Comparison of ENCODE assay signal across 25 cellular contexts in the genomic region with DNA sequence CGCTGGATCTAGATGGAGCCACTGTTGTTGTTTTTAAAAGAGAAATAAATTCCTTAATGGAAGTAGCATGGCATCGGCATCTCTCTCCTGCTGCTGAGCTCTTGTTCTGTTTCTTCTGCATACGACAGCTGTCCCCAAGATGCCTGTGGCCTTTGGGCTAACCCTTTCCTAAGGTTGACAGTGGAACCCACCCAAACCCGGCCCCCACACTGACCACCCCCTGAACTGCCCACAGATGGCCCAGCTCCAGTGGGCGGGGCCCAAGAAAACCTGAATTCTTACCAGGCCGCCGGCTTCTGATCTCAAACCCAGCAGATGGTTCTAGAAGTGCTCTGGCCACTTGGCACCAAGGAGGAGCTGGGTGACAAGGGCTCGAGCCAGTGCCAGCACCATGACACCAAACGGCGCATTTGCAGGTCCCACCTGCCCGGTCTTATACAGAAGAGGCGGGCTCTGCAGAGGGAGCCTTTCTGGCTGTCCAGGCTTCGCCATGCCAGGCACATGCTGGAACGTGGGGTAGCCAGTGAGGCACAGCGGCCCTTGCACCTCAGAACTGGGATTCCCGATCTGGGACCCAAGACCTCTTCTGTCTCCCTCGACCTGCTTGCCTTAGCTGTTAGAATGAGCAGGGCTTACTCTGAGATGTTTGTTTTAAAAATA.
"Had no signal": no experiment of that assay in that cellular context is flagged by ENCODE, and none has a peak within 500 bp of the region (broad histone marks: within the 10 kb centered on the region; RNA-seq: fewer than 3 reads in every experiment).

No MANE protein-coding gene starts in this region.

- H3K27ac ChIP-seq: colonic mucosa, esophagus muscularis mucosa, foreskin keratinocyte, gastroesophageal sphincter, heart left ventricle, hepatocyte, ovary, psoas muscle, sigmoid colon, spleen, stomach, vagina had no signal

- H2AFZ ChIP-seq: hepatocyte had no signal

- H3K27ac Mint-ChIP-seq: dendritic cell treated with granulocyte-macrophage colony-stimulating factor and Interleukin-4, amounts not matched to agents 40 ng/mL and 50 ng/mL, for 4 days; memory B cell had no signal

- ATAC-seq: foreskin keratinocyte; gastroesophageal sphincter; left colon; naive thymus-derived CD4-positive, alpha-beta T cell; psoas muscle had no signal

- H3K4me3 Mint-ChIP-seq: dendritic cell treated with granulocyte-macrophage colony-stimulating factor and Interleukin-4, amounts not matched to agents 40 ng/mL and 50 ng/mL, for 4 days; memory B cell; naive thymus-derived CD4-positive, alpha-beta T cell had no signal

- H3K79me2 ChIP-seq: hepatocyte had no signal

- H3K4me1 ChIP-seq: colonic mucosa, esophagus muscularis mucosa, gastroesophageal sphincter, heart left ventricle, psoas muscle, sigmoid colon, vagina had no signal

- H3K4me3 ChIP-seq: colonic mucosa, esophagus muscularis mucosa, gastroesophageal sphincter, heart left ventricle, hepatocyte, lung, ovary, psoas muscle, sigmoid colon, skin epidermis, spleen, stomach, thyroid gland, vagina had no signal

- H3K9me3 ChIP-seq: colonic mucosa, esophagus muscularis mucosa, gastroesophageal sphincter, heart left ventricle, ovary, psoas muscle, sigmoid colon, stomach, thyroid gland, vagina had no signal

- H3K27me3 ChIP-seq: colonic mucosa, esophagus muscularis mucosa, gastroesophageal sphincter, heart left ventricle, hepatocyte, ovary, sigmoid colon, spleen, stomach, thyroid gland, vagina had no signal

- H3K4me2 ChIP-seq: hepatocyte had no signal

- DNase-seq: colonic mucosa; effector CD8-positive, alpha-beta T cell; foreskin keratinocyte; left colon; naive thymus-derived CD4-positive, alpha-beta T cell; occipital lobe; psoas muscle; right cardiac atrium; sigmoid colon; spleen; stimulated activated CD4-positive, alpha-beta T cell treated with anti-CD3 and anti-CD28 coated beads, Interleukin-4, amount 100 ng/mL, for 4 hours; stimulated activated naive CD4-positive, alpha-beta T cell treated with Interleukin-2 at 50 U/mL for 16 hours; stomach; thyroid gland; trophoblast cell had no signal

- H3K36me3 ChIP-seq: colonic mucosa, ovary, thyroid gland, vagina had no signal
